Comparison of ENCODE assay signal across 1 cellular context in genomic region chr2:163736433-163737168, GRCh38.
A peak's percentile ranks its signal among the peaks of the same experiment; 100 is the strongest.
TF ChIP-seq lines count a peak whose summit lies in the region.

No MANE protein-coding gene starts in this region.

TF ChIP-seq in HEK293, 187 proteins besides CTCF, POLR2A, EP300 and RAD21 (continued from another document and continues in another):
- no peak for TF ChIP-seq ZSCAN18 (tag by site-specific recombination; IDR thresholded peaks at IDR 0.05)
- no peak for TF ChIP-seq ZNF133 (tag by site-specific recombination; IDR thresholded peaks at IDR 0.05)
- TF ChIP-seq ZNF214 (tag by site-specific recombination; IDR thresholded peaks at IDR 0.05; ENCODE audit: borderline replicate concordance), result no peak
- no peak for TF ChIP-seq ZNF645 (tag by site-specific recombination; IDR thresholded peaks at IDR 0.05)
- TF ChIP-seq ZSCAN23 (tag by site-specific recombination; IDR thresholded peaks at IDR 0.05), result no peak
- TF ChIP-seq ZNF175 (tag by site-specific recombination; IDR thresholded peaks at IDR 0.05), result no peak
- no peak for TF ChIP-seq OSR2 (tag by site-specific recombination; IDR thresholded peaks at IDR 0.05)
- 0 out of 2 replicates have a peak, but pooled peaks have one; percentile 41 for TF ChIP-seq KLF16 (tag by site-specific recombination; IDR thresholded peaks at IDR 0.05)
- TF ChIP-seq ZNF501 (tag by site-specific recombination; IDR thresholded peaks at IDR 0.05), result peak; percentile 27; the same call in 1 of the 2 replicates
- TF ChIP-seq KLF9 (tag by site-specific recombination; IDR thresholded peaks at IDR 0.05; ENCODE audit: low read depth), result peak; percentile 35; the same call in 1 of the 2 replicates
- peak; percentile 68 for TF ChIP-seq ZNF335 (tag by site-specific recombination; conservative IDR thresholded peaks at IDR 0.05)
- no peak for TF ChIP-seq ZNF416 (tag by site-specific recombination; IDR thresholded peaks at IDR 0.05)
- no peak for TF ChIP-seq ZFP69B (tag by site-specific recombination; IDR thresholded peaks at IDR 0.05)
- TF ChIP-seq ZNF341 (tag by site-specific recombination; IDR thresholded peaks at IDR 0.05; ENCODE audit: low read depth), result peak; percentile 76
- no peak for TF ChIP-seq ZNF558 (tag by site-specific recombination; IDR thresholded peaks at IDR 0.05)
- peak; percentile 31; the same call in 1 of the 2 replicates for TF ChIP-seq ZIC2 (tag by site-specific recombination; IDR thresholded peaks at IDR 0.05)
- TF ChIP-seq ZNF600 (tag by site-specific recombination; IDR thresholded peaks at IDR 0.05), result no peak
- TF ChIP-seq ZNF132 (tag by site-specific recombination; IDR thresholded peaks at IDR 0.05; ENCODE audit: borderline replicate concordance), result no peak
- no peak for TF ChIP-seq OVOL3 (tag by site-specific recombination; IDR thresholded peaks at IDR 0.05)
- no peak for TF ChIP-seq SCRT2 (tag by site-specific recombination; IDR thresholded peaks at IDR 0.05)
- no peak for TF ChIP-seq ZNF513 (tag by site-specific recombination; IDR thresholded peaks at IDR 0.05)
- TF ChIP-seq GLIS1 (tag by site-specific recombination; IDR thresholded peaks at IDR 0.05), result peak; percentile 94
- no peak for TF ChIP-seq ZNF362 (tag by site-specific recombination; IDR thresholded peaks at IDR 0.05)
- TF ChIP-seq PRDM10 (tag by site-specific recombination; IDR thresholded peaks at IDR 0.05), result peak; percentile 79
- no peak for TF ChIP-seq ZNF654 (tag by site-specific recombination; IDR thresholded peaks at IDR 0.05; ENCODE audit: low read depth)
- TF ChIP-seq ZSCAN16 (tag by site-specific recombination; IDR thresholded peaks at IDR 0.05), result 0 out of 2 replicates have a peak, but pooled peaks have one; percentile 23
- peak; percentile 56; the same call in 1 of the 2 replicates for TF ChIP-seq PATZ1 (tag by site-specific recombination; IDR thresholded peaks at IDR 0.05)
- TF ChIP-seq ZNF16 (tag by site-specific recombination; IDR thresholded peaks at IDR 0.05; ENCODE audit: low read depth), result no peak
- TF ChIP-seq ZNF571 (tag by site-specific recombination; IDR thresholded peaks at IDR 0.05), result no peak
- no peak for TF ChIP-seq PRDM4 (tag by site-specific recombination; IDR thresholded peaks at IDR 0.05)
- no peak for TF ChIP-seq ZNF624 (tag by site-specific recombination; IDR thresholded peaks at IDR 0.05)
- peak; percentile 83 for TF ChIP-seq ZNF398 (tag by site-specific recombination; IDR thresholded peaks at IDR 0.05)
- no peak for TF ChIP-seq ATF2 (tag by site-specific recombination; IDR thresholded peaks at IDR 0.05; ENCODE audit: low read depth)
- peak; percentile 86 for TF ChIP-seq ZBTB26 (tag by site-specific recombination; optimal IDR thresholded peaks at IDR 0.05)
- TF ChIP-seq REST (tag by site-specific recombination; IDR thresholded peaks at IDR 0.05), result no peak
